28 cellular contexts compared by ENCODE assay signal in the genomic region with DNA sequence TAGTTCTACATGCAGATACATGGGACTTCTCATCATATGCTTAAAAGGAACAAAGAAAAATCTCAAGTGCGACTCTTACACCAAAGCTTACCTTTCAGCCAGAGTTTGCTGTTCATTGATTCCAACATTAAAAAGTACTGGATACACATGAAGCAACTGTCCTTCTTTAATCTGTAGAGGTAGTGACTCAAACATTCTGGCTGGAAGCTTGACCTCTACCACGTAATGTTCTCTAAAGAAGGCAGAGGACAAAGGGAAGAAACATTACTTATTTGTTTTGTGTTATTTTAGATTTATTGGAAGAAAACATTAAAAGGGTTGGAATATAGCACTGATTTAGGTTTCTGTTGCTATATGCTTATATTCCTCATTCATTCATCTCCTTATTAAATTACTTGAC.
"Had no signal": no experiment of that assay in that cellular context is flagged by ENCODE, and none has a peak within 500 bp of the region (broad histone marks: within the 10 kb centered on the region; RNA-seq: fewer than 3 reads in every experiment).

No MANE protein-coding gene starts in this region.

- H3K27me3 ChIP-seq: foreskin keratinocyte, heart left ventricle, neutrophil, pancreas, sigmoid colon, stomach, tibial artery, upper lobe of right lung had no signal

- H3K36me3 ChIP-seq: neutrophil, pancreas, prostate gland, sigmoid colon, tibial artery had no signal

- H3K36me3 Mint-ChIP-seq: naive B cell; stimulated activated naive B cell treated with anti-CD40 and anti-IgM and Interleukin-4, amounts not matched to agents 10 μg/mL and 1 μg/mL and 100 μg/mL, for 72 hours; WTC11 had no signal

- H3K4me3 Mint-ChIP-seq: activated CD8-positive, alpha-beta T cell treated with anti-CD3 and anti-CD28 coated beads for 36 hours; immature natural killer cell; mesothelial cell of epicardium; naive B cell; nephron progenitor cell; stimulated activated naive B cell treated with anti-CD40 and anti-IgM and Interleukin-4, amounts not matched to agents 10 μg/mL and 1 μg/mL and 100 μg/mL, for 72 hours; WTC11 had no signal

- H3K4me1 ChIP-seq: foreskin keratinocyte, heart left ventricle, pancreas, prostate gland, sigmoid colon, stomach, tibial artery, upper lobe of right lung had no signal

- H3K4me3 ChIP-seq: heart left ventricle, pancreas, prostate gland, sigmoid colon, stomach, tibial artery, upper lobe of right lung had no signal

- ATAC-seq: activated CD8-positive, alpha-beta T cell treated with anti-CD3 and anti-CD28 coated beads for 36 hours; activated naive CD4-positive, alpha-beta T cell treated with anti-CD3 and anti-CD28 coated beads, Interleukin-2, amount 50 U/mL, for 72 hours; foreskin keratinocyte; heart left ventricle; pancreas; stimulated activated naive B cell treated with anti-CD40 and anti-IgM and Interleukin-4, amounts not matched to agents 10 μg/mL and 1 μg/mL and 100 μg/mL, for 72 hours; upper lobe of right lung; WTC11 had no signal

- H3K27me3 Mint-ChIP-seq: activated CD8-positive, alpha-beta T cell treated with anti-CD3 and anti-CD28 coated beads for 36 hours; naive B cell; stimulated activated naive B cell treated with anti-CD40 and anti-IgM and Interleukin-4, amounts not matched to agents 10 μg/mL and 1 μg/mL and 100 μg/mL, for 72 hours had no signal

- H3K4me1 Mint-ChIP-seq: immature natural killer cell; mesothelial cell of epicardium; naive B cell; nephron progenitor cell; stimulated activated naive B cell treated with anti-CD40 and anti-IgM and Interleukin-4, amounts not matched to agents 10 μg/mL and 1 μg/mL and 100 μg/mL, for 72 hours; WTC11 had no signal

- H3K27ac Mint-ChIP-seq: activated CD8-positive, alpha-beta T cell treated with anti-CD3 and anti-CD28 coated beads for 36 hours; activated naive CD4-positive, alpha-beta T cell treated with anti-CD3 and anti-CD28 coated beads, Interleukin-2, amount 50 U/mL, for 72 hours; immature natural killer cell; mesothelial cell of epicardium; naive B cell; nephron progenitor cell; stimulated activated naive B cell treated with anti-CD40 and anti-IgM and Interleukin-4, amounts not matched to agents 10 μg/mL and 1 μg/mL and 100 μg/mL, for 72 hours; WTC11 had no signal

- DNase-seq: activated CD4-positive, alpha-beta T cell treated with anti-CD3 and anti-CD28 coated beads for 1 hour; activated CD4-positive, alpha-beta T cell treated with anti-CD3 and anti-CD28 coated beads, Interleukin-2, amount 50 U/mL, for 1 hour; activated CD8-positive, alpha-beta T cell treated with anti-CD3 and anti-CD28 coated beads for 36 hours; activated naive CD4-positive, alpha-beta T cell; activated T-cell treated with anti-CD3 and anti-CD28 coated beads, Interleukin-2, amount 50 U/mL, for 48 hours; aorta; central memory CD4-positive, alpha-beta T cell; effector CD8-positive, alpha-beta T cell; foreskin keratinocyte; heart left ventricle; hypothalamus; immature natural killer cell; naive B cell; nephron progenitor cell; pancreas; sigmoid colon; stimulated activated CD4-positive, alpha-beta T cell treated with anti-CD3 and anti-CD28 coated beads, Interleukin-15, amount 100 ng/mL, for 24 hours; stimulated activated CD4-positive, alpha-beta T cell treated with anti-CD3 and anti-CD28 coated beads, Interleukin-2, amount 100 ng/mL, for 24 hours; stimulated activated naive B cell treated with anti-CD40 and anti-IgM and Interleukin-4, amounts not matched to agents 10 μg/mL and 1 μg/mL and 100 μg/mL, for 72 hours; stomach; T-helper 2 cell; tibial artery; upper lobe of right lung had no signal

- H3K27ac ChIP-seq: foreskin keratinocyte, heart left ventricle, neutrophil, pancreas, prostate gland, sigmoid colon, stomach, tibial artery, upper lobe of right lung had no signal

- H3K9me3 Mint-ChIP-seq: activated CD8-positive, alpha-beta T cell treated with anti-CD3 and anti-CD28 coated beads for 36 hours; activated naive CD4-positive, alpha-beta T cell treated with anti-CD3 and anti-CD28 coated beads, Interleukin-2, amount 50 U/mL, for 72 hours; stimulated activated naive B cell treated with anti-CD40 and anti-IgM and Interleukin-4, amounts not matched to agents 10 μg/mL and 1 μg/mL and 100 μg/mL, for 72 hours had no signal
